8 cellular contexts compared by ENCODE assay signal in the genomic region with DNA sequence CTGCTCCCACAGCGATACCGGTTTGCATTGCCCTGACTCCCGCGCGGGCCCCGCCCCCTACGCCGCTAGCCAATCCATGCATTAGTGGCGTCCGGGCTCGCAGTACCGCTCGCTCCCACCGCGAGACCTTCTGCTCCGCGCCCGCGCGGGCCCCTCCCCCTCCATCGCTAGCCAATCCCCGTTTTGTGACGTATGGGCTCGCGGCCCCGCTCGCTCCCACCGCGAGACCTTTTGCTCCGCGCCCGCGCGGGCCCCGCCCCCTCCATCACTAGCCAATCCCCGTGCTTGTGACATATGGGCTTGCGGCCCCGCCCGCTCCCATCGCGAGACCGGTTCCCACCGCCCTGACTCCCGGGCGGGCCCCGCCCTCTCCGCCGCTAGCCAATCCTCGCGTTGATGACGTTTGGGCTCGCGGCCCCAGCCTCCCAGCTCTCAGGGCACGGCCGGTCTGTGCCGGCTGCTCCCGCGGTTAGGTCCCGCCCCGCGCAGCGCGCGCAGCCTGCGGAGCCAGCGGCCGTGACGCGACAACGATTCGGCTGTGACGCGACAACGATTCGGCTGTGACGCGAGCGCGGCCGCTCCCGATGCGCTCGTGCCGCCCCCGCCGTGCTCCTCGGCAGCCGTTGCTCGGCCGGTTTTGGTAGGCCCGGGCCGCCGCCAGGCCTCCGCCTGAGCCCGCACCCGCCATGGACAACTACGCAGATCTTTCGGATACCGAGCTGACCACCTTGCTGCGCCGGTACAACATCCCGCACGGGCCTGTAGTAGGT. TPM values are rescaled to one million over a fixed set of nuclear protein-coding genes. Genes with fewer than 3 reads are reported as not detected.
DNase-seq lines count a peak whose midpoint lies in the region; ATAC-seq, FAIRE-seq and TF ChIP-seq lines count a peak whose summit lies in the region.

A gene (plus strand): TSS at position 497 of the 770 bp plus-strand sequence. CDS start 190 bp downstream, at position 687.

- H3K9me3 ChIP-seq in breast epithelium (no peaks in the 10 kb centered on the region), iPS-20b (ENCODE audit: insufficient read depth, low read depth, low read length) (no peaks in the 10 kb centered on the region)

- TF ChIP-seq CTCF in VCaP (conservative IDR thresholded peaks at IDR 0.05) (no peak), breast epithelium (IDR thresholded peaks at IDR 0.05) (peak in 1 of 3 donors; percentile 18)

- H3K27ac ChIP-seq in VCaP: peak within 1 kb of the TSS; percentile 92
- H3K27ac ChIP-seq in breast epithelium: peak within 1 kb of the TSS; percentile 97 to 99
- H3K27ac ChIP-seq in iPS-20b (ENCODE audit: low read length): peak within 1 kb of the TSS; percentile 5
- peak within 1 kb of the TSS; percentile 89 to 100 (median 97) for H3K27ac ChIP-seq in skin epidermis

- H3K4me1 ChIP-seq in breast epithelium (no peaks in the 10 kb centered on the region), iPS-20b (ENCODE audit: insufficient read depth, low read length) (peaks cover 10% of the 10 kb centered on the region)

- no peaks in the 10 kb centered on the region for H3K36me3 ChIP-seq in breast epithelium
- peaks cover 7% of the 10 kb centered on the region; the same call in 1 of the 2 replicates for H3K36me3 ChIP-seq in iPS-20b (ENCODE audit: insufficient read depth, low read depth, low read length)

- peak; percentile 66 for TF ChIP-seq POLR2A in breast epithelium (IDR thresholded peaks at IDR 0.05)

- peak within 1 kb of the TSS; percentile 89 for H3K9ac ChIP-seq in iPS-20b (ENCODE audit: low read depth, low read length)

- peak; percentile 93 for FAIRE-seq in A204.1 (lab: Jason Lieb, UNC)

- peak; percentile 76 for ATAC-seq in GM18867 (IDR thresholded peaks at IDR 0.05; ENCODE audit: unreplicated experiment)
- ATAC-seq in HG03103 (IDR thresholded peaks at IDR 0.05; ENCODE audit: low read depth, unreplicated experiment): peak; percentile 63

- peaks cover 0 to 14% of the 10 kb centered on the region in 2 donors for H3K27me3 ChIP-seq in breast epithelium
- H3K27me3 ChIP-seq in iPS-20b (ENCODE audit: insufficient read depth, low read length): peaks cover 9% of the 10 kb centered on the region; the same call in 1 of the 2 replicates

- intact Hi-C loops in breast epithelium (cut with DNase I; ENCODE audit: low total_unique reads): no loop called here

- H3K4me3 ChIP-seq in breast epithelium (peak within 1 kb of the TSS; percentile 76 to 79 (median 76)), iPS-20b (ENCODE audit: low read length) (peak within 1 kb of the TSS; percentile 84), skin epidermis (peak within 1 kb of the TSS; percentile 56 to 84 (median 68))

- DNase-seq in NCI-H2196 (lab: John Stamatoyannopoulos, UW; ENCODE audit: unreplicated experiment): peak; percentile 97
- DNase-seq in breast epithelium (ENCODE audit: low spot score in 2 of 2): peak; percentile 95 to 98

RNA-seq across cellular contexts. Expression of the gene that starts here (rescaled TPM):
- 10 to 100 TPM; 33.8 to 48.1 (median 45.6) TPM for total RNA-seq in breast epithelium

Comparison
In these comparisons a context has a peak if more than half of its experiments do, and no peak if none do; other contexts are left out.
1. Peak in every context shown above with its lines: DNase-seq, ATAC-seq, H3K4me3 ChIP-seq and H3K27ac ChIP-seq.
2. H3K27ac ChIP-seq: peak in every context shown above with its lines; median percentile 98 in breast epithelium; 97 in skin epidermis; 92 in VCaP; 5 in iPS-20b.